ENCODE assay signal across 10 cellular contexts in the genomic region with DNA sequence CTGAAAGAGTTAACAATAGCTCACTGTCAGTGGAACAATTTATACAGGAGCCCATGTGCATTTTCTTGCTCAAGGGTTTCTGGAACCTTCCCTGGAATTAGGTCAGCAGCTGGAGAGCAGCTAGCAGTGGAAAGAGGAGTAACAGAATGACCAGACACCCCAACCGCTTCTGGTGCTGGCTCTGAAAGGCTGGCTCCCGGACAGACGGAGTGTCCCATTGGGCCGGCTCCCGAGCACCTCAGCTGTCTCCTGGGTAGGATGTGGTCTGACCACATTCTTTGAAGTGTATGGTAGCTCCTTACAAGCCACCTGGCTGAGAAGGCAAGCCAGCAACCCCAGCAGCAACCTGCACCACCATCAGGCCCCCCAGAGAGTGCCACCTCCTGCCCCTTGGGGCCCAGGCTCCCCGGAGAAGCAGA. TPM values are rescaled to one million over a fixed set of nuclear protein-coding genes. Genes with fewer than 3 reads are reported as not detected.
DNase-seq lines count a peak whose midpoint lies in the region; ATAC-seq, FAIRE-seq and TF ChIP-seq lines count a peak whose summit lies in the region.
"Had no signal": no experiment of that assay in that cellular context is flagged by ENCODE, and none has a peak within 500 bp of the region (broad histone marks: within the 10 kb centered on the region; RNA-seq: fewer than 3 reads in every experiment).

No MANE protein-coding gene starts in this region.

- intact Hi-C loops in HepG2 (cut with micrococcal nuclease; ENCODE audit: unreplicated experiment) = no loop called here

- 66% methylated on average over 6 of the region's 6 CpGs for WGBS in liver
- WGBS in HepG2 (ENCODE audit: low lambda C conversion rate) = no CpG with 5 or more reads among the region's 6 CpGs

- H3K27me3 Mint-ChIP-seq in T-helper 2 cell treated with Interferon-gamma antibody and Interleukin-4, amounts not matched to agents 5 μg/mL and 100 μg/mL, for 36 hours (ENCODE audit: low read depth) = peaks cover 5% of the 10 kb centered on the region
- no peaks in the 10 kb centered on the region for H3K27me3 Mint-ChIP-seq in stimulated activated naive CD8-positive, alpha-beta T cell treated with anti-CD3 and anti-CD28 coated beads, Interleukin-15, amount 100 ng/mL, for 72 hours

- no peak for DNase-seq in HepG2 (ENCODE audit: low spot score)
- no peak for DNase-seq in T-helper 2 cell treated with Interferon-gamma antibody and Interleukin-4, amounts not matched to agents 5 μg/mL and 100 μg/mL, for 36 hours (ENCODE audit: low spot score)
- peak in 1 of 2 donors; percentile 22 for DNase-seq in stimulated activated naive CD8-positive, alpha-beta T cell treated with anti-CD3 and anti-CD28 coated beads, Interleukin-15, amount 100 ng/mL, for 72 hours
- no peak for DNase-seq in ecto neural progenitor cell (ENCODE audit: low spot score)
- DNase-seq in erythroblast (lab: John Stamatoyannopoulos, UW) = no peak
- no peak for DNase-seq in HK-2 (ENCODE audit: unreplicated experiment)
- DNase-seq: OCI-M1 had no signal

- TF ChIP-seq CTCF in liver (IDR thresholded peaks at IDR 0.05; ENCODE audit: low read depth, low read length, missing input control) (no peak), HepG2 (CRISPR knock-in tag; IDR thresholded peaks at IDR 0.05) (no peak)

- H3K4me1 Mint-ChIP-seq in T-helper 2 cell treated with Interferon-gamma antibody and Interleukin-4, amounts not matched to agents 5 μg/mL and 100 μg/mL, for 36 hours (ENCODE audit: low read depth) = peaks cover 25% of the 10 kb centered on the region
- peaks cover 26% of the 10 kb centered on the region for H3K4me1 Mint-ChIP-seq in stimulated activated naive CD8-positive, alpha-beta T cell treated with anti-CD3 and anti-CD28 coated beads, Interleukin-15, amount 100 ng/mL, for 72 hours

- no peak overlapping the region for H3K27ac Mint-ChIP-seq in T-helper 2 cell treated with Interferon-gamma antibody and Interleukin-4, amounts not matched to agents 5 μg/mL and 100 μg/mL, for 36 hours
- H3K27ac Mint-ChIP-seq in stimulated activated naive CD8-positive, alpha-beta T cell treated with anti-CD3 and anti-CD28 coated beads, Interleukin-15, amount 100 ng/mL, for 72 hours = peak overlapping the region in 1 of 2 donors; percentile 42

- no peak overlapping the region for H3K9ac ChIP-seq in liver (ENCODE audit: low read depth in 1 of 2, low read length in 2 of 2)
- H3K9ac ChIP-seq in HepG2 (ENCODE audit: insufficient read depth, low read depth, low read length) = no peak overlapping the region

- peaks cover 7% of the 10 kb centered on the region for H3K79me2 ChIP-seq in HepG2 (ENCODE audit: insufficient read depth, low read length)

- ATAC-seq in HepG2 = no peak
- ATAC-seq in HG02571 (IDR thresholded peaks at IDR 0.05; ENCODE audit: unreplicated experiment) = peak; percentile 71
- peak; percentile 89 for ATAC-seq in stimulated activated naive CD8-positive, alpha-beta T cell treated with anti-CD3 and anti-CD28 coated beads, Interleukin-15, amount 100 ng/mL, for 72 hours

- H2AFZ ChIP-seq in HepG2 (ENCODE audit: low read length) = no peak overlapping the region

- no peak overlapping the region for H3K4me2 ChIP-seq in HepG2 (ENCODE audit: low read depth, low read length)

- peak overlapping the region; percentile 39 for H3K4me3 Mint-ChIP-seq in T-helper 2 cell treated with Interferon-gamma antibody and Interleukin-4, amounts not matched to agents 5 μg/mL and 100 μg/mL, for 36 hours
- H3K4me3 Mint-ChIP-seq in stimulated activated naive CD8-positive, alpha-beta T cell treated with anti-CD3 and anti-CD28 coated beads, Interleukin-15, amount 100 ng/mL, for 72 hours = no peak overlapping the region

- TF ChIP-seq EP300 in HepG2 (IDR thresholded peaks at IDR 0.05; ENCODE audit: low read depth in 2 of 2, low read length in 2 of 2) (no peak), HepG2 (CRISPR knock-in tag; IDR thresholded peaks at IDR 0.05; ENCODE audit: borderline replicate concordance) (no peak)

- H3K9me3 Mint-ChIP-seq in T-helper 2 cell treated with Interferon-gamma antibody and Interleukin-4, amounts not matched to agents 5 μg/mL and 100 μg/mL, for 36 hours = no peaks in the 10 kb centered on the region
- no peaks in the 10 kb centered on the region for H3K9me3 Mint-ChIP-seq in stimulated activated naive CD8-positive, alpha-beta T cell treated with anti-CD3 and anti-CD28 coated beads, Interleukin-15, amount 100 ng/mL, for 72 hours

- in situ Hi-C loops in HepG2 (cut with HindIII; ENCODE audit: extremely low pct_ligation_motif_present, low pct_unique_long_range_greater_than_20kb) = no loop called here

- TF ChIP-seq RAD21 in liver (IDR thresholded peaks at IDR 0.05) (peak in 1 of 2 donors; percentile 33), HepG2 (CRISPR knock-in tag; IDR thresholded peaks at IDR 0.05) (no peak)

- peaks cover 9 to 66% (median 45%) of the 10 kb centered on the region in 4 donors for H3K4me1 ChIP-seq in liver (ENCODE audit: control insufficient read depth in 4 of 4, insufficient read depth in 4 of 4, low read length in 3 of 4)
- peaks cover 65% of the 10 kb centered on the region for H3K4me1 ChIP-seq in HepG2 (ENCODE audit: insufficient read depth, low read length)

- TF ChIP-seq POLR2A in HepG2 (IDR thresholded peaks at IDR 0.05; ENCODE audit: insufficient read depth in 1 of 2, low read depth in 2 of 2, low read length in 2 of 2) (no peak), erythroblast (IDR thresholded peaks at IDR 0.05; ENCODE audit: low read length) (no peak)

- POLR2A ChIA-PET in HepG2 (lab: Yijun Ruan, JAX) = no interaction called here

- H3K27ac ChIP-seq in liver (ENCODE audit: low read depth in 1 of 2, low read length in 2 of 2) (peak overlapping the region; percentile 1 to 59), HepG2 (ENCODE audit: extremely low read length, insufficient read depth, low read length) (no peak overlapping the region)
- H3K27ac ChIP-seq: HL-60 had no signal

- BruUV-seq in HepG2 (replicated peaks; lab: Mats Ljungman, UMichigan) = no TSS peak

- H3K9me3 ChIP-seq in liver (ENCODE audit: control insufficient read depth in 4 of 4, low read length in 3 of 4) (no peaks in the 10 kb centered on the region), HepG2 (ENCODE audit: low read length) (no peaks in the 10 kb centered on the region)

- H3K27me3 ChIP-seq in liver (ENCODE audit: control insufficient read depth in 4 of 4, insufficient read depth in 4 of 4, low read length in 3 of 4) (no peaks in the 10 kb centered on the region), HepG2 (ENCODE audit: control insufficient read depth in 1 of 2, insufficient read depth in 2 of 2, low read length in 2 of 2) (no peaks in the 10 kb centered on the region)

- no peak overlapping the region for H3K4me3 ChIP-seq in liver (ENCODE audit: low read depth in 1 of 3, low read length in 3 of 3)
- no peak overlapping the region for H3K4me3 ChIP-seq in HepG2 (replicated peaks in 1 of 3; ENCODE audit: insufficient read depth in 1 of 3, low read depth in 2 of 3, low read length in 3 of 3)

- no peaks in the 10 kb centered on the region for H3K36me3 Mint-ChIP-seq in T-helper 2 cell treated with Interferon-gamma antibody and Interleukin-4, amounts not matched to agents 5 μg/mL and 100 μg/mL, for 36 hours (ENCODE audit: low read depth)

- H3K36me3 ChIP-seq in liver (ENCODE audit: control insufficient read depth in 4 of 4, insufficient read depth in 3 of 4, low read depth in 1 of 4, low read length in 3 of 4) = no peaks in the 10 kb centered on the region
- peaks cover 4 to 10% of the 10 kb centered on the region in 2 experiments; a peak in 1 of 5 replicates for H3K36me3 ChIP-seq in HepG2 (replicated peaks in 1 of 2; ENCODE audit: control insufficient read depth in 1 of 2, insufficient read depth in 2 of 2, low read length in 2 of 2)

- peaks cover 8% of the 10 kb centered on the region for H4K20me1 ChIP-seq in HepG2 (ENCODE audit: insufficient read depth, low read length)

- no peak for FAIRE-seq in HepG2 (lab: Jason Lieb, UNC)

- CTCF ChIA-PET in HepG2 (lab: Yijun Ruan, JAX; ENCODE audit: low intra/inter-chr PET ratio, low total read pairs) = no interaction called here

TF ChIP-seq in liver, 16 proteins besides CTCF, POLR2A, EP300 and RAD21 (continues in another document):
- peak in 1 of 2 donors; percentile 21 for TF ChIP-seq HNF4A (conservative IDR thresholded peaks at IDR 0.05)
- no peak for TF ChIP-seq FOXA1 (IDR thresholded peaks at IDR 0.05)

RNA-seq across cellular contexts. Expression of a gene that starts 44.7 kb away (rescaled TPM):
- total RNA-seq in liver = 1 to 10 TPM; 5.1 to 8.9 TPM
- polyA plus RNA-seq in liver = 1 to 10 TPM; 2.4 to 7.1 TPM
- 5.1 TPM in 2 replicates for total RNA-seq in HepG2 (2016; rRNA removed; fragmentation: Illumina TruSeq; extraction: Trizol)
- total RNA-seq in HepG2 (2016; cell fraction: cytosol; rRNA removed; fragmentation: Illumina TruSeq; extraction: Trizol; ENCODE audit: low read depth) = 3.3 and 3.4 TPM in 2 replicates
- 4.1 and 4.8 TPM in 2 replicates for total RNA-seq in HepG2 (2016; cell fraction: insoluble cytoplasmic fraction; rRNA removed; fragmentation: Illumina TruSeq; extraction: Trizol)
- 2.0 and 2.1 TPM in 2 replicates for total RNA-seq in HepG2 (2016; cell fraction: membrane; rRNA removed; fragmentation: Illumina TruSeq; extraction: Trizol)
- 6.9 and 8.5 TPM in 2 replicates for total RNA-seq in HepG2 (2016; cell fraction: nucleus; rRNA removed; fragmentation: Illumina TruSeq; extraction: Trizol)
- polyA plus RNA-seq in HepG2 (2011; rRNA removed) = 12.6 and 15.4 TPM in 2 replicates
- polyA plus RNA-seq in HepG2 (2011; cell fraction: cytosol; rRNA removed) = 6.3 and 10.5 TPM in 2 replicates
- polyA plus RNA-seq in HepG2 (2011; cell fraction: nucleus; rRNA removed) = 33.6 and 53.2 TPM in 2 replicates
- polyA plus RNA-seq in HepG2 (2012) = 9.3 and 13.3 TPM in 2 replicates
- polyA plus RNA-seq in HepG2 (2016; cell fraction: cytosol; fragmentation: Illumina TruSeq; extraction: Trizol; ENCODE audit: low read depth) = 0.42 and 0.49 TPM in 2 replicates
- 6.6 and 8.1 TPM in 2 replicates for polyA plus RNA-seq in HepG2 (2016; cell fraction: insoluble cytoplasmic fraction; fragmentation: Illumina TruSeq; extraction: Trizol; ENCODE audit: low read depth)
- polyA plus RNA-seq in HepG2 (2016; cell fraction: membrane; fragmentation: Illumina TruSeq; extraction: Trizol; ENCODE audit: low read depth) = 1.2 and 1.6 TPM in 2 replicates
- 14.1 and 15.1 TPM in 2 replicates for polyA plus RNA-seq in HepG2 (2016; cell fraction: nucleus; fragmentation: Illumina TruSeq; extraction: Trizol; ENCODE audit: insufficient read depth, low read depth)
- 2.9 and 21.3 TPM in 2 replicates for polyA minus RNA-seq in HepG2 (2011; rRNA and poly(A)+ RNA removed; ENCODE audit: low replicate concordance)
- polyA minus RNA-seq in HepG2 (2011; cell fraction: cytosol; rRNA and poly(A)+ RNA removed) = 7.5 and 8.7 TPM in 2 replicates
- 12.9 and 21.4 TPM in 2 replicates for polyA minus RNA-seq in HepG2 (2011; cell fraction: nucleus; rRNA and poly(A)+ RNA removed)
